ENCODE assay signal across 1 cellular context in the genomic region with DNA sequence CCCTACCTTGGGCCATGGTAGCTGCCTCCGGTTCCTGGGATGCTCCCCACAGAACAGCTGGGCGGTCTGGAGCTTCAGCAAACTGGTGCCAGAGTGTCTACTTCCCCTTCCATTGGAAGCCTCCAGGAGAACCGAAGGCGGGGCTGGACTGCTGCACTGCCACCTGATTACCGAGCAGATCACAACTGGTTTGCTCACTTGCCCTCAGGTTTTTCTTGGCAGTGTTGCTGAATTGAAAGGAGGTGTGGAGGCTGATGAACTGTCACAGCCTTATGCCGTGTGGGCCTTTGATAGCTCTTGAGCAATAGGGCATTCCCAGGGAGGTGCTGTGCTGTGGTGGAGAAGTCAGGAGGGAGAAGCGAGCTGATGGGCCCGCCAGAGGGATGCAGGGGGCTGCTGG.
TF ChIP-seq lines count a peak whose summit lies in the region.

A gene with protein sequence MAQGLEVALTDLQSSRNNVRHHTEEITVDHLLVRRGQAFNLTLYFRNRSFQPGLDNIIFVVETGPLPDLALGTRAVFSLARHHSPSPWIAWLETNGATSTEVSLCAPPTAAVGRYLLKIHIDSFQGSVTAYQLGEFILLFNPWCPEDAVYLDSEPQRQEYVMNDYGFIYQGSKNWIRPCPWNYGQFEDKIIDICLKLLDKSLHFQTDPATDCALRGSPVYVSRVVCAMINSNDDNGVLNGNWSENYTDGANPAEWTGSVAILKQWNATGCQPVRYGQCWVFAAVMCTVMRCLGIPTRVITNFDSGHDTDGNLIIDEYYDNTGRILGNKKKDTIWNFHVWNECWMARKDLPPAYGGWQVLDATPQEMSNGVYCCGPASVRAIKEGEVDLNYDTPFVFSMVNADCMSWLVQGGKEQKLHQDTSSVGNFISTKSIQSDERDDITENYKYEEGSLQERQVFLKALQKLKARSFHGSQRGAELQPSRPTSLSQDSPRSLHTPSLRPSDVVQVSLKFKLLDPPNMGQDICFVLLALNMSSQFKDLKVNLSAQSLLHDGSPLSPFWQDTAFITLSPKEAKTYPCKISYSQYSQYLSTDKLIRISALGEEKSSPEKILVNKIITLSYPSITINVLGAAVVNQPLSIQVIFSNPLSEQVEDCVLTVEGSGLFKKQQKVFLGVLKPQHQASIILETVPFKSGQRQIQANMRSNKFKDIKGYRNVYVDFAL (minus strand): TSS at position 95 of the 400 bp plus-strand sequence. CDS start 79 bp downstream, at position 16.

TF ChIP-seq in GM23338, 12 proteins besides CTCF, POLR2A, EP300 and RAD21 (continued from another document):
- TF ChIP-seq, protein P1, sequence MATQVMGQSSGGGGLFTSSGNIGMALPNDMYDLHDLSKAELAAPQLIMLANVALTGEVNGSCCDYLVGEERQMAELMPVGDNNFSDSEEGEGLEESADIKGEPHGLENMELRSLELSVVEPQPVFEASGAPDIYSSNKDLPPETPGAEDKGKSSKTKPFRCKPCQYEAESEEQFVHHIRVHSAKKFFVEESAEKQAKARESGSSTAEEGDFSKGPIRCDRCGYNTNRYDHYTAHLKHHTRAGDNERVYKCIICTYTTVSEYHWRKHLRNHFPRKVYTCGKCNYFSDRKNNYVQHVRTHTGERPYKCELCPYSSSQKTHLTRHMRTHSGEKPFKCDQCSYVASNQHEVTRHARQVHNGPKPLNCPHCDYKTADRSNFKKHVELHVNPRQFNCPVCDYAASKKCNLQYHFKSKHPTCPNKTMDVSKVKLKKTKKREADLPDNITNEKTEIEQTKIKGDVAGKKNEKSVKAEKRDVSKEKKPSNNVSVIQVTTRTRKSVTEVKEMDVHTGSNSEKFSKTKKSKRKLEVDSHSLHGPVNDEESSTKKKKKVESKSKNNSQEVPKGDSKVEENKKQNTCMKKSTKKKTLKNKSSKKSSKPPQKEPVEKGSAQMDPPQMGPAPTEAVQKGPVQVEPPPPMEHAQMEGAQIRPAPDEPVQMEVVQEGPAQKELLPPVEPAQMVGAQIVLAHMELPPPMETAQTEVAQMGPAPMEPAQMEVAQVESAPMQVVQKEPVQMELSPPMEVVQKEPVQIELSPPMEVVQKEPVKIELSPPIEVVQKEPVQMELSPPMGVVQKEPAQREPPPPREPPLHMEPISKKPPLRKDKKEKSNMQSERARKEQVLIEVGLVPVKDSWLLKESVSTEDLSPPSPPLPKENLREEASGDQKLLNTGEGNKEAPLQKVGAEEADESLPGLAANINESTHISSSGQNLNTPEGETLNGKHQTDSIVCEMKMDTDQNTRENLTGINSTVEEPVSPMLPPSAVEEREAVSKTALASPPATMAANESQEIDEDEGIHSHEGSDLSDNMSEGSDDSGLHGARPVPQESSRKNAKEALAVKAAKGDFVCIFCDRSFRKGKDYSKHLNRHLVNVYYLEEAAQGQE (IDR thresholded peaks at IDR 0.05; ENCODE audit: unreplicated experiment): no peak
- TF ChIP-seq, protein P2, sequence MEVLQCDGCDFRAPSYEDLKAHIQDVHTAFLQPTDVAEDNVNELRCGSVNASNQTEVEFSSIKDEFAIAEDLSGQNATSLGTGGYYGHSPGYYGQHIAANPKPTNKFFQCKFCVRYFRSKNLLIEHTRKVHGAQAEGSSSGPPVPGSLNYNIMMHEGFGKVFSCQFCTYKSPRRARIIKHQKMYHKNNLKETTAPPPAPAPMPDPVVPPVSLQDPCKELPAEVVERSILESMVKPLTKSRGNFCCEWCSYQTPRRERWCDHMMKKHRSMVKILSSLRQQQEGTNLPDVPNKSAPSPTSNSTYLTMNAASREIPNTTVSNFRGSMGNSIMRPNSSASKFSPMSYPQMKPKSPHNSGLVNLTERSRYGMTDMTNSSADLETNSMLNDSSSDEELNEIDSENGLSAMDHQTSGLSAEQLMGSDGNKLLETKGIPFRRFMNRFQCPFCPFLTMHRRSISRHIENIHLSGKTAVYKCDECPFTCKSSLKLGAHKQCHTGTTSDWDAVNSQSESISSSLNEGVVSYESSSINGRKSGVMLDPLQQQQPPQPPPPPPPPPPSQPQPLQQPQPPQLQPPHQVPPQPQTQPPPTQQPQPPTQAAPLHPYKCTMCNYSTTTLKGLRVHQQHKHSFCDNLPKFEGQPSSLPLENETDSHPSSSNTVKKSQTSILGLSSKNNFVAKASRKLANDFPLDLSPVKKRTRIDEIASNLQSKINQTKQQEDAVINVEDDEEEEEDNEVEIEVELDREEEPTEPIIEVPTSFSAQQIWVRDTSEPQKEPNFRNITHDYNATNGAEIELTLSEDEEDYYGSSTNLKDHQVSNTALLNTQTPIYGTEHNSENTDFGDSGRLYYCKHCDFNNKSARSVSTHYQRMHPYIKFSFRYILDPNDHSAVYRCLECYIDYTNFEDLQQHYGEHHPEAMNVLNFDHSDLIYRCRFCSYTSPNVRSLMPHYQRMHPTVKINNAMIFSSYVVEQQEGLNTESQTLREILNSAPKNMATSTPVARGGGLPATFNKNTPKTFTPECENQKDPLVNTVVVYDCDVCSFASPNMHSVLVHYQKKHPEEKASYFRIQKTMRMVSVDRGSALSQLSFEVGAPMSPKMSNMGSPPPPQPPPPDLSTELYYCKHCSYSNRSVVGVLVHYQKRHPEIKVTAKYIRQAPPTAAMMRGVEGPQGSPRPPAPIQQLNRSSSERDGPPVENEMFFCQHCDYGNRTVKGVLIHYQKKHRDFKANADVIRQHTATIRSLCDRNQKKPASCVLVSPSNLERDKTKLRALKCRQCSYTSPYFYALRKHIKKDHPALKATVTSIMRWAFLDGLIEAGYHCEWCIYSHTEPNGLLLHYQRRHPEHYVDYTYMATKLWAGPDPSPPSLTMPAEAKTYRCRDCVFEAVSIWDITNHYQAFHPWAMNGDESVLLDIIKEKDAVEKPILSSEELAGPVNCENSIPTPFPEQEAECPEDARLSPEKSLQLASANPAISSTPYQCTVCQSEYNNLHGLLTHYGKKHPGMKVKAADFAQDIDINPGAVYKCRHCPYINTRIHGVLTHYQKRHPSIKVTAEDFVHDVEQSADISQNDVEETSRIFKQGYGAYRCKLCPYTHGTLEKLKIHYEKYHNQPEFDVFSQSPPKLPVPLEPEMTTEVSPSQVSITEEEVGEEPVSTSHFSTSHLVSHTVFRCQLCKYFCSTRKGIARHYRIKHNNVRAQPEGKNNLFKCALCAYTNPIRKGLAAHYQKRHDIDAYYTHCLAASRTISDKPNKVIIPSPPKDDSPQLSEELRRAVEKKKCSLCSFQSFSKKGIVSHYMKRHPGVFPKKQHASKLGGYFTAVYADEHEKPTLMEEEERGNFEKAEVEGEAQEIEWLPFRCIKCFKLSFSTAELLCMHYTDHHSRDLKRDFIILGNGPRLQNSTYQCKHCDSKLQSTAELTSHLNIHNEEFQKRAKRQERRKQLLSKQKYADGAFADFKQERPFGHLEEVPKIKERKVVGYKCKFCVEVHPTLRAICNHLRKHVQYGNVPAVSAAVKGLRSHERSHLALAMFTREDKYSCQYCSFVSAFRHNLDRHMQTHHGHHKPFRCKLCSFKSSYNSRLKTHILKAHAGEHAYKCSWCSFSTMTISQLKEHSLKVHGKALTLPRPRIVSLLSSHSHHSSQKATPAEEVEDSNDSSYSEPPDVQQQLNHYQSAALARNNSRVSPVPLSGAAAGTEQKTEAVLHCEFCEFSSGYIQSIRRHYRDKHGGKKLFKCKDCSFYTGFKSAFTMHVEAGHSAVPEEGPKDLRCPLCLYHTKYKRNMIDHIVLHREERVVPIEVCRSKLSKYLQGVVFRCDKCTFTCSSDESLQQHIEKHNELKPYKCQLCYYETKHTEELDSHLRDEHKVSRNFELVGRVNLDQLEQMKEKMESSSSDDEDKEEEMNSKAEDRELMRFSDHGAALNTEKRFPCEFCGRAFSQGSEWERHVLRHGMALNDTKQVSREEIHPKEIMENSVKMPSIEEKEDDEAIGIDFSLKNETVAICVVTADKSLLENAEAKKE (CRISPR knock-in tag; IDR thresholded peaks at IDR 0.05): no peak
